ENCODE assay signal across 33 cellular contexts in the genomic region with DNA sequence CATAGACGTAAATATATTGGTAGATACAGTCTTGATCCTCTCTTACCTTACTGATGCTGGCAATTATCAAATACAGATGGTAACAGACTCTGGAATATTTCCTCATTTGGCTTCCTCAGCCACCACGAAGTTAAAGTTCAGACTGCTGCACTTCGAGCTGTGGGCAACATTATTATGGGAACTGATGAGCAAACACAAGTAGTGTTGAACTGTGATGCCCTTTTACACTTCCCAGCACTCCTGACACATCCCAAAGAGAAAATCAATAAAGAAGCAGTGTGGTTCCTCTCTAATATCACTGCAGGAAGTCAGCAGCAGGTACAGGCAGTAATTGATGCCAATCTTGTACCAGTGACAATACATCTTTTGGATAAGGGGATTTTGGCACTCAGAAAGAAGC.
"Had no signal": no experiment of that assay in that cellular context is flagged by ENCODE, and none has a peak within 500 bp of the region (broad histone marks: within the 10 kb centered on the region; RNA-seq: fewer than 3 reads in every experiment).

No MANE protein-coding gene starts in this region.

- H3K9me3 ChIP-seq: adrenal gland, ascending aorta, body of pancreas, breast epithelium had no signal

- H3K4me3 ChIP-seq: adrenal gland, ascending aorta, body of pancreas, breast epithelium, cardiac muscle cell had no signal

- FAIRE-seq: astrocyte had no signal

- ATAC-seq: activated naive CD4-positive, alpha-beta T cell treated with anti-CD3 and anti-CD28 coated beads, Interleukin-2, amount 50 U/mL, for 72 hours; activated naive CD8-positive, alpha-beta T cell treated with anti-CD3 and anti-CD28 coated beads, Interleukin-2, amount 50 U/mL, for 24 hours; activated T-cell treated with anti-CD3 and anti-CD28 coated beads, Interleukin-2, amount 50 U/mL, for 4 hours; activated T-cell treated with anti-CD3 and anti-CD28 coated beads, Interleukin-2, amount 50 U/mL, for 72 hours; activated T-helper 17 cell treated with anti-CD3 and anti-CD28 coated beads, Interleukin-2, amount 50 U/mL, for 72 hours; body of pancreas had no signal

- H3K27me3 ChIP-seq: adrenal gland, ascending aorta, body of pancreas, brain microvascular endothelial cell, breast epithelium, cardiac muscle cell had no signal

- H3K27ac ChIP-seq: adrenal gland, ascending aorta, body of pancreas, brain microvascular endothelial cell, breast epithelium, cardiac muscle cell had no signal

- DNase-seq: activated effector memory CD4-positive, alpha-beta T cell treated with anti-CD3 and anti-CD28 coated beads, Interleukin-2, amount 50 U/mL, for 16 hours; activated effector memory CD4-positive, alpha-beta T cell treated with Interleukin-2 at 50 U/mL for 16 hours; activated gamma-delta T cell; activated gamma-delta T cell treated with Interleukin-2 at 50 U/mL for 16 hours; activated naive CD4-positive, alpha-beta T cell; activated naive CD4-positive, alpha-beta T cell treated with anti-CD3 and anti-CD28 coated beads for 36 hours; activated naive CD4-positive, alpha-beta T cell treated with anti-CD3 and anti-CD28 coated beads, Interleukin-2, amount 10 ng/mL, durations not matched to agents 7 days and 5 days; activated naive CD4-positive, alpha-beta T cell treated with anti-CD3 and anti-CD28 coated beads, Interleukin-2, amount 50 U/mL, for 16 hours; activated naive CD4-positive, alpha-beta T cell treated with Interleukin-2 at 50 U/mL for 16 hours; activated naive CD8-positive, alpha-beta T cell treated with anti-CD3 and anti-CD28 coated beads for 36 hours; activated naive CD8-positive, alpha-beta T cell treated with anti-CD3 and anti-CD28 coated beads, Interleukin-2, amount 10 ng/mL, durations not matched to agents 7 days and 5 days; activated naive CD8-positive, alpha-beta T cell treated with anti-CD3 and anti-CD28 coated beads, Interleukin-2, amount 50 U/mL, for 24 hours; activated T-cell treated with anti-CD3 and anti-CD28 coated beads, Interleukin-2, amount 50 U/mL, for 1 hour; activated T-cell treated with anti-CD3 and anti-CD28 coated beads, Interleukin-2, amount 50 U/mL, for 24 hours; activated T-cell treated with anti-CD3 and anti-CD28 coated beads, Interleukin-2, amount 50 U/mL, for 4 hours; activated T-cell treated with anti-CD3 and anti-CD28 coated beads, Interleukin-2, amount 50 U/mL, for 48 hours; activated T-cell treated with anti-CD3 and anti-CD28 coated beads, Interleukin-2, amount 50 U/mL, for 72 hours; adrenal gland; amniotic stem cell; amygdala; anterior cingulate cortex; aorta; body of pancreas; brain microvascular endothelial cell; caudate nucleus; central memory CD4-positive, alpha-beta T cell; cerebellar nuclear complex had no signal

- H3K36me3 ChIP-seq: adrenal gland, ascending aorta, brain microvascular endothelial cell, breast epithelium, cardiac muscle cell had no signal

- H3K4me1 ChIP-seq: adrenal gland, ascending aorta, body of pancreas, breast epithelium had no signal
